Comparison of ENCODE assay signal across 15 cellular contexts in the genomic region with DNA sequence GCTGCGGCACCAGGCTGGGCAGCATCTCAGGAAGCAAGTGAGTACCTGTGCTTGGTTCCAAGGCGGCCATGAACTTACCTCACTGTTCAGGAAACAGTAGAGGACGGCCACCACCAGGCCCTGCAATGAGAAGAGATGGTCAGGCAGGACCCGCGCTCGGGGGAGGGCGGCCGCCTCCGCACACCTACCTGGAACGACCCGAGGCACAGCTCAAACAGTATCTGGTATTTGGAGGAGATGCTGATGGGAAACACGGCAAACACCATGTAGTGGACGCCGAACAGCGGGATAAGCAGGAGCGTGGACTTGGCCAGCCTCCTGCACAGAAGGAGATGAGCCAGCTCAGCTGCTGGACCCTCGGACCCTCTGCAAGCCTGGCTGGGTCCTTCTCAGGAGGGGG.
DNase-seq lines count a peak whose midpoint lies in the region; ATAC-seq and TF ChIP-seq lines count a peak whose summit lies in the region.
"Had no signal": no experiment of that assay in that cellular context is flagged by ENCODE, and none has a peak within 500 bp of the region (broad histone marks: within the 10 kb centered on the region; RNA-seq: fewer than 3 reads in every experiment).

No MANE protein-coding gene starts in this region.

- WGBS in testis, 2 donors = 66 to 79% methylated on average over 12 to 17 of the region's 17 CpGs
- 95 to 97% methylated on average over 16 to 17 of the region's 17 CpGs for WGBS in tibial nerve, 2 donors

- RAD21 ChIA-PET in HCT116 (lab: Charles Lee; ENCODE audit: low non-redundant PET in 1 of 2, low total read pairs in 2 of 2, uncharacterized antibody in 2 of 2, unreplicated experiment in 2 of 2) = no interaction called here

- no peak for DNase-seq in HCT116 (ENCODE audit: low read depth, low spot score)
- no peak for DNase-seq in ascending aorta (ENCODE audit: low spot score in 2 of 2)
- peak; percentile 59 for DNase-seq in mesenteric fat pad (ENCODE audit: low spot score)
- DNase-seq in testis = peak; percentile 17
- no peak for DNase-seq in stimulated activated CD4-positive, alpha-beta T cell treated with anti-CD3 and anti-CD28 coated beads, Interleukin-12 subunit alpha, Interleukin-12 subunit beta, amount 100 ng/mL, for 4 hours
- DNase-seq in tibial nerve (ENCODE audit: low spot score in 2 of 2) = no peak
- DNase-seq: activated CD4-positive, alpha-beta T cell treated with anti-CD3 and anti-CD28 coated beads for 36 hours; DMS153; hypothalamus; IMR-90; NCI-H2029; NCI-H524 treated with DMSO at 0.1 percent for 48 hours; T-helper 9 cell had no signal

- H3K9me3 ChIP-seq in HCT116 (ENCODE audit: control insufficient read depth in 1 of 2, insufficient read depth in 1 of 2, low read depth in 1 of 2, low read length in 2 of 2) (no peaks in the 10 kb centered on the region), ascending aorta (no peaks in the 10 kb centered on the region), testis (no peaks in the 10 kb centered on the region), tibial nerve (no peaks in the 10 kb centered on the region)

- no peaks in the 10 kb centered on the region for H3K79me2 ChIP-seq in HCT116 (ENCODE audit: insufficient read depth, low read length)

- intact Hi-C loops in HCT116 (cut with micrococcal nuclease) (no loop called here), ascending aorta (cut with DNase I) (loop anchor here (1.0 to 5.0 kb wide), 3 partner anchors 37 to 111 kb away; a partner anchor contains a TSS), testis (cut with DNase I; ENCODE audit: low total_unique reads) (no loop called here)

- no peak for TF ChIP-seq RAD21 in HCT116 (IDR thresholded peaks at IDR 0.05; ENCODE audit: low read depth)

- H3K9ac ChIP-seq in HCT116 (ENCODE audit: low read length) = no peak overlapping the region

- peak overlapping the region; percentile 96 for H3K4me2 ChIP-seq in HCT116 (ENCODE audit: low read length)

- H4K20me1 ChIP-seq in HCT116 (ENCODE audit: insufficient read depth) = no peaks in the 10 kb centered on the region

- POLR2A ChIA-PET in HCT116 (lab: Charles Lee) = interaction anchor here (0.9 kb wide), 1 partner anchor 174 kb away, joined by 3 read pairs; no protein-coding TSS in a partner anchor

- no peak overlapping the region for H3K4me3 ChIP-seq in HCT116 (replicated peaks in 1 of 2; ENCODE audit: low read depth in 1 of 2, low read length in 2 of 2)
- H3K4me3 ChIP-seq in ascending aorta = peak overlapping the region; percentile 59 to 78
- H3K4me3 ChIP-seq in testis = peak overlapping the region in 1 of 2 donors; percentile 57
- no peak overlapping the region for H3K4me3 ChIP-seq in tibial nerve

- CTCF ChIA-PET in HCT116 (lab: Charles Lee) = interaction anchor here (1.0 kb wide), 1 partner anchor 110 kb away, joined by 4 read pairs; no protein-coding TSS in a partner anchor

- H3K27ac ChIP-seq in HCT116 (ENCODE audit: low read depth, low read length) = no peak overlapping the region; the same call in 1 of the 2 replicates
- H3K27ac ChIP-seq in ascending aorta = peak overlapping the region; percentile 94 to 96
- H3K27ac ChIP-seq in testis = peak overlapping the region in 1 of 2 donors; percentile 58
- no peak overlapping the region for H3K27ac ChIP-seq in tibial nerve
- H3K27ac ChIP-seq: C4-2B had no signal

- no peak for TF ChIP-seq EP300 in tibial nerve (IDR thresholded peaks at IDR 0.05)

- no peak for TF ChIP-seq CTCF in HCT116 (IDR thresholded peaks at IDR 0.05 in 2 of 3, conservative IDR thresholded peaks at IDR 0.05 in 1 of 3; ENCODE audit: borderline replicate concordance in 1 of 3, insufficient read depth in 1 of 3, low read depth in 2 of 3, low read length in 2 of 3)
- no peak for TF ChIP-seq CTCF in ascending aorta (IDR thresholded peaks at IDR 0.05)
- no peak for TF ChIP-seq CTCF in testis (IDR thresholded peaks at IDR 0.05)
- TF ChIP-seq CTCF in tibial nerve (IDR thresholded peaks at IDR 0.05) = no peak

- no peaks in the 10 kb centered on the region for H3K9me2 ChIP-seq in HCT116 (ENCODE audit: insufficient read depth)

- H3K4me1 ChIP-seq in HCT116 (ENCODE audit: control insufficient read depth in 1 of 2, insufficient read depth in 2 of 2, low read length in 2 of 2) (peaks cover 0 to 17% of the 10 kb centered on the region in 2 experiments; a peak in 1 of 4 replicates), ascending aorta (peaks cover 0 to 18% of the 10 kb centered on the region in 2 donors), testis (peaks cover 10% of the 10 kb centered on the region), tibial nerve (peaks cover 0 to 21% (median 3%) of the 10 kb centered on the region in 4 donors)

- no TSS peak for BruUV-seq in HCT116 (replicated peaks; lab: Mats Ljungman, UMichigan)

- ATAC-seq in HCT116 = no peak
- no peak for ATAC-seq in GM18520 (IDR thresholded peaks at IDR 0.05; ENCODE audit: unreplicated experiment)
- ATAC-seq: activated CD4-positive, alpha-beta T cell treated with anti-CD3 and anti-CD28 coated beads for 36 hours had no signal

- TF ChIP-seq POLR2A in HCT116 (IDR thresholded peaks at IDR 0.05; ENCODE audit: borderline replicate concordance, extremely low read depth, insufficient read depth, insufficient read length) = no peak
- no peak for TF ChIP-seq POLR2A in testis (IDR thresholded peaks at IDR 0.05)
- TF ChIP-seq POLR2A in tibial nerve (IDR thresholded peaks at IDR 0.05) = no peak

- no peaks in the 10 kb centered on the region for H3K27me3 ChIP-seq in HCT116 (ENCODE audit: insufficient read depth, low read length)
- no peaks in the 10 kb centered on the region for H3K27me3 ChIP-seq in ascending aorta
- H3K27me3 ChIP-seq in testis = no peaks in the 10 kb centered on the region
- H3K27me3 ChIP-seq in tibial nerve = peaks cover 0 to 23% of the 10 kb centered on the region in 2 donors

- H3K36me3 ChIP-seq in HCT116 (ENCODE audit: control insufficient read depth in 1 of 2, insufficient read depth in 2 of 2, low read length in 2 of 2) (no peaks in the 10 kb centered on the region), ascending aorta (peaks cover 0 to 27% of the 10 kb centered on the region in 2 donors), testis (ENCODE audit: low read depth, missing control alignments) (no peaks in the 10 kb centered on the region), tibial nerve (no peaks in the 10 kb centered on the region)

- H2AFZ ChIP-seq in HCT116 (ENCODE audit: low read depth, low read length, poor library complexity, severe bottlenecking) = no peak overlapping the region

TF ChIP-seq in HCT116, 20 proteins besides CTCF, POLR2A, EP300 and RAD21:
- no peak for TF ChIP-seq YY1 (IDR thresholded peaks at IDR 0.05; ENCODE audit: extremely low read depth, insufficient replicate concordance, low read depth, low read length)
- no peak for TF ChIP-seq CEBPB (IDR thresholded peaks at IDR 0.05; ENCODE audit: low read depth)
- TF ChIP-seq ZFX (IDR thresholded peaks at IDR 0.05) = no peak
- TF ChIP-seq, protein P1, sequence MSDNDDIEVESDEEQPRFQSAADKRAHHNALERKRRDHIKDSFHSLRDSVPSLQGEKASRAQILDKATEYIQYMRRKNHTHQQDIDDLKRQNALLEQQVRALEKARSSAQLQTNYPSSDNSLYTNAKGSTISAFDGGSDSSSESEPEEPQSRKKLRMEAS (IDR thresholded peaks at IDR 0.05) = no peak
- TF ChIP-seq POLR2AphosphoS5 (IDR thresholded peaks at IDR 0.05; ENCODE audit: low read depth, low read length) = no peak
- TF ChIP-seq EGR1 (IDR thresholded peaks at IDR 0.05; ENCODE audit: low read depth) = no peak
- no peak for TF ChIP-seq ZNF274 (IDR thresholded peaks at IDR 0.05; ENCODE audit: low read depth, low read length)
- TF ChIP-seq ELF1 (IDR thresholded peaks at IDR 0.05; ENCODE audit: borderline replicate concordance, low read depth) = no peak
- TF ChIP-seq CBX3 (IDR thresholded peaks at IDR 0.05; ENCODE audit: low read depth) = no peak

Comparison
In these comparisons a context has a peak if more than half of its experiments do, and no peak if none do; other contexts are left out.
1. DNase-seq: peak in mesenteric fat pad (single experiment) and testis (single experiment); none in HCT116 (single experiment), ascending aorta (0 of 2), stimulated activated CD4-positive, alpha-beta T cell treated with anti-CD3 and anti-CD28 coated beads, Interleukin-12 subunit alpha, Interleukin-12 subunit beta, amount 100 ng/mL, for 4 hours (single experiment) and tibial nerve (0 of 2).
2. H3K27ac ChIP-seq: peak in ascending aorta (2 of 2); none in HCT116 (single experiment) and tibial nerve (0 of 4).
3. H3K4me3 ChIP-seq: peak in ascending aorta (2 of 2); none in HCT116 (0 of 2) and tibial nerve (0 of 4).